1 cellular context compared by ENCODE assay signal in the genomic region with DNA sequence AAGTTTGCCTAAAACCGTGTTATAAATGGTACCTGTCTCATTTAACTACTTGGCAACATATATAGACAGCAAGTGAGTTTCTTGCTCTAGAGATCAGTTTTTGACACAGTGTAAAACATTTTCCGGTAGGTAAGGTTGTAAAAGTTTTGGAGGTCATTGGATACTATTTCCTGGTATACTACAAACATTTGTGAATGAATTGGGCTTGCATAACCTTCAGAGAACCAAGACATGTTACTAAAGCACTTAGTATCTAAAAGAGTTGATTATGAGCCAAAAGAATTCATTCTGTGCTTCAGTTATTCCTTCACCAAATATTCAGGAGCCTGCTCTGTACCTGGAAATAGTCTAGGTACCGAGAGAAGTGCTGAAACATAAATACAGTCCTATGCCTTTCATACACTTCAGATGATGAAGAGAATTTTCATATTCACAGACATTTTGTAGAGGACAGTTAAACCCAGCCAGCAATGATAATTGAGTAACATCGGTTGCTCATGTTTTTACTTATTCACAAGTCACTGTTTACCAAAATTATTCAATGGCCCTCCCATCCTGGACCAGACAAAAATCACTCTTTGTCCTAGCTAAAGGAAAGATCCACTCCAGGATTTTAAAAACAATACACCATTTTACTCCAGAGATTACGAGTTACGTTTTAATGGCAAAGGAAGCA.
TF ChIP-seq lines count a peak whose summit lies in the region.

No MANE protein-coding gene starts in this region.

TF ChIP-seq in K562, 482 proteins besides CTCF, POLR2A, EP300 and RAD21:
- TF ChIP-seq, protein P1, sequence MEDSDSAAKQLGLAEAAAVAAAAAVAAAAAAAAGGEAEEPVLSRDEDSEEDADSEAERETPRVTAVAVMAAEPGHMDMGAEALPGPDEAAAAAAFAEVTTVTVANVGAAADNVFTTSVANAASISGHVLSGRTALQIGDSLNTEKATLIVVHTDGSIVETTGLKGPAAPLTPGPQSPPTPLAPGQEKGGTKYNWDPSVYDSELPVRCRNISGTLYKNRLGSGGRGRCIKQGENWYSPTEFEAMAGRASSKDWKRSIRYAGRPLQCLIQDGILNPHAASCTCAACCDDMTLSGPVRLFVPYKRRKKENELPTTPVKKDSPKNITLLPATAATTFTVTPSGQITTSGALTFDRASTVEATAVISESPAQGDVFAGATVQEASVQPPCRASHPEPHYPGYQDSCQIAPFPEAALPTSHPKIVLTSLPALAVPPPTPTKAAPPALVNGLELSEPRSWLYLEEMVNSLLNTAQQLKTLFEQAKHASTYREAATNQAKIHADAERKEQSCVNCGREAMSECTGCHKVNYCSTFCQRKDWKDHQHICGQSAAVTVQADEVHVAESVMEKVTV (CRISPR knock-in tag; IDR thresholded peaks at IDR 0.05): no peak
- TF ChIP-seq, protein P2, sequence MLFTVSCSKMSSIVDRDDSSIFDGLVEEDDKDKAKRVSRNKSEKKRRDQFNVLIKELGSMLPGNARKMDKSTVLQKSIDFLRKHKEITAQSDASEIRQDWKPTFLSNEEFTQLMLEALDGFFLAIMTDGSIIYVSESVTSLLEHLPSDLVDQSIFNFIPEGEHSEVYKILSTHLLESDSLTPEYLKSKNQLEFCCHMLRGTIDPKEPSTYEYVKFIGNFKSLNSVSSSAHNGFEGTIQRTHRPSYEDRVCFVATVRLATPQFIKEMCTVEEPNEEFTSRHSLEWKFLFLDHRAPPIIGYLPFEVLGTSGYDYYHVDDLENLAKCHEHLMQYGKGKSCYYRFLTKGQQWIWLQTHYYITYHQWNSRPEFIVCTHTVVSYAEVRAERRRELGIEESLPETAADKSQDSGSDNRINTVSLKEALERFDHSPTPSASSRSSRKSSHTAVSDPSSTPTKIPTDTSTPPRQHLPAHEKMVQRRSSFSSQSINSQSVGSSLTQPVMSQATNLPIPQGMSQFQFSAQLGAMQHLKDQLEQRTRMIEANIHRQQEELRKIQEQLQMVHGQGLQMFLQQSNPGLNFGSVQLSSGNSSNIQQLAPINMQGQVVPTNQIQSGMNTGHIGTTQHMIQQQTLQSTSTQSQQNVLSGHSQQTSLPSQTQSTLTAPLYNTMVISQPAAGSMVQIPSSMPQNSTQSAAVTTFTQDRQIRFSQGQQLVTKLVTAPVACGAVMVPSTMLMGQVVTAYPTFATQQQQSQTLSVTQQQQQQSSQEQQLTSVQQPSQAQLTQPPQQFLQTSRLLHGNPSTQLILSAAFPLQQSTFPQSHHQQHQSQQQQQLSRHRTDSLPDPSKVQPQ (CRISPR knock-in tag; IDR thresholded peaks at IDR 0.05; ENCODE audit: borderline replicate concordance): no peak
- TF ChIP-seq, protein P3, sequence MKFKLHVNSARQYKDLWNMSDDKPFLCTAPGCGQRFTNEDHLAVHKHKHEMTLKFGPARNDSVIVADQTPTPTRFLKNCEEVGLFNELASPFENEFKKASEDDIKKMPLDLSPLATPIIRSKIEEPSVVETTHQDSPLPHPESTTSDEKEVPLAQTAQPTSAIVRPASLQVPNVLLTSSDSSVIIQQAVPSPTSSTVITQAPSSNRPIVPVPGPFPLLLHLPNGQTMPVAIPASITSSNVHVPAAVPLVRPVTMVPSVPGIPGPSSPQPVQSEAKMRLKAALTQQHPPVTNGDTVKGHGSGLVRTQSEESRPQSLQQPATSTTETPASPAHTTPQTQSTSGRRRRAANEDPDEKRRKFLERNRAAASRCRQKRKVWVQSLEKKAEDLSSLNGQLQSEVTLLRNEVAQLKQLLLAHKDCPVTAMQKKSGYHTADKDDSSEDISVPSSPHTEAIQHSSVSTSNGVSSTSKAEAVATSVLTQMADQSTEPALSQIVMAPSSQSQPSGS (CRISPR knock-in tag; IDR thresholded peaks at IDR 0.05): no peak
- no peak for TF ChIP-seq SPI1 (IDR thresholded peaks at IDR 0.05; ENCODE audit: borderline replicate concordance, low read depth, low read length)
- TF ChIP-seq PTRF (tag; IDR thresholded peaks at IDR 0.05): no peak
- no peak for TF ChIP-seq HDAC6 (IDR thresholded peaks at IDR 0.05; ENCODE audit: low read depth, low read length)
- TF ChIP-seq, protein P4, sequence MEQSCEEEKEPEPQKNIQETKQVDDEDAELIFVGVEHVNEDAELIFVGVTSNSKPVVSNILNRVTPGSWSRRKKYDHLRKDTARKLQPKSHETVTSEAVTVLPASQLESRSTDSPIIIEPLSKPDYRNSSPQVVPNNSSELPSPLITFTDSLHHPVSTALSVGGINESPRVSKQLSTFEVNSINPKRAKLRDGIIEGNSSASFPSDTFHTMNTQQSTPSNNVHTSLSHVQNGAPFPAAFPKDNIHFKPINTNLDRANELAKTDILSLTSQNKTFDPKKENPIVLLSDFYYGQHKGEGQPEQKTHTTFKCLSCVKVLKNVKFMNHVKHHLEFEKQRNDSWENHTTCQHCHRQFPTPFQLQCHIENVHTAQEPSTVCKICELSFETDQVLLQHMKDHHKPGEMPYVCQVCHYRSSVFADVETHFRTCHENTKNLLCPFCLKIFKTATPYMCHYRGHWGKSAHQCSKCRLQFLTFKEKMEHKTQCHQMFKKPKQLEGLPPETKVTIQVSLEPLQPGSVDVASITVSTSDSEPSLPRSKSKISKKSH (CRISPR knock-in tag; IDR thresholded peaks at IDR 0.05): no peak
